28 cellular contexts compared by ENCODE assay signal in the genomic region with DNA sequence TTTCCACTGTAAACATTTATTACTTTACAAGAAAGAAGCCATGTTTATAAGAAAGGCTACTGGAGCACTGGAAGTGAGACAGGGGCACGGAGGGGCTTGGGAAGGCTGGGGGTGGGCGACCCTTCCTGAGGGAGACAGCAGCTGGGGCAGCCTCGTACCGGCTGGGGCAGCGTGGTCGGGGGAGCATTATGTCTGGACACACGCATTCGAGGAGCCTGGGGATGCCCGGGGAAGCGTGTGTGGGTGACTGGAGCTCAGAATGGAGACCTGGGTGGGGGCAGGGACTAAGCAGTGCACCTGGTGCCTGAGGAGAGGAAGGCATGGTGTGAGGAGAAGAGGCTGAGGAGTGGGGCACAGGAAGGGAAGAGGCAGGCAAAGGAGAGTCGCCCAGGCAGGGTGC.
"Had no signal": no experiment of that assay in that cellular context is flagged by ENCODE, and none has a peak within 500 bp of the region (broad histone marks: within the 10 kb centered on the region; RNA-seq: fewer than 3 reads in every experiment).

No MANE protein-coding gene starts in this region.

- H3K36me3 Mint-ChIP-seq: activated naive CD4-positive, alpha-beta T cell treated with anti-CD3 and anti-CD28 coated beads, Interleukin-2, amount 50 U/mL, for 72 hours; stimulated activated effector memory CD8-positive, alpha-beta T cell treated with anti-CD3 and anti-CD28 coated beads, Interleukin-12 subunit alpha, Interleukin-12 subunit beta, amount 100 ng/mL, for 72 hours had no signal

- H3K27me3 ChIP-seq: breast epithelium, ovary had no signal

- H3K27ac Mint-ChIP-seq: activated CD4-positive, alpha-beta memory T cell treated with anti-CD3 and anti-CD28 coated beads, Interleukin-2, amount 10 ng/mL, durations not matched to agents 7 days and 5 days; activated CD4-positive, alpha-beta T cell treated with anti-CD3 and anti-CD28 coated beads for 36 hours; activated naive CD4-positive, alpha-beta T cell treated with anti-CD3 and anti-CD28 coated beads, Interleukin-2, amount 50 U/mL, for 72 hours; activated T-helper 17 cell treated with anti-CD3 and anti-CD28 coated beads, Interleukin-2, amount 50 U/mL, for 72 hours; dendritic cell treated with granulocyte-macrophage colony-stimulating factor and Interleukin-4, amounts not matched to agents 40 ng/mL and 50 ng/mL, for 4 days; nephron; progenitor cell of endocrine pancreas; stimulated activated effector memory CD8-positive, alpha-beta T cell treated with anti-CD3 and anti-CD28 coated beads, Interleukin-12 subunit alpha, Interleukin-12 subunit beta, amount 100 ng/mL, for 72 hours; stimulated activated naive CD8-positive, alpha-beta T cell treated with anti-CD3 and anti-CD28 coated beads, Interleukin-15, Interleukin-2, amounts not matched to agents 100 ng/mL and 50 ng/mL, for 24 hours; T-helper 2 cell treated with Interferon-gamma antibody and Interleukin-4, amounts not matched to agents 5 μg/mL and 100 μg/mL, for 36 hours had no signal

- ATAC-seq: activated CD4-positive, alpha-beta T cell treated with anti-CD3 and anti-CD28 coated beads for 36 hours; activated naive CD4-positive, alpha-beta T cell treated with anti-CD3 and anti-CD28 coated beads, Interleukin-2, amount 50 U/mL, for 72 hours; activated T-cell treated with anti-CD3 and anti-CD28 coated beads, Interleukin-2, amount 50 U/mL, for 4 hours; activated T-helper 17 cell treated with anti-CD3 and anti-CD28 coated beads, Interleukin-2, amount 50 U/mL, for 72 hours; gastrocnemius medialis; left cardiac atrium; left ventricle myocardium superior; sciatic nerve; stimulated activated effector memory CD8-positive, alpha-beta T cell treated with anti-CD3 and anti-CD28 coated beads, Interleukin-12 subunit alpha, Interleukin-12 subunit beta, amount 100 ng/mL, for 72 hours had no signal

- H3K36me3 ChIP-seq: breast epithelium, esophagus squamous epithelium, gastrocnemius medialis, ovary, thoracic aorta had no signal

- H3K4me3 ChIP-seq: breast epithelium, esophagus squamous epithelium, gastrocnemius medialis, ovary, thoracic aorta had no signal

- H3K27ac ChIP-seq: breast epithelium, esophagus squamous epithelium, gastrocnemius medialis, ovary, thoracic aorta had no signal

- DNase-seq: activated CD4-positive, alpha-beta memory T cell treated with anti-CD3 and anti-CD28 coated beads, Interleukin-2, amount 10 ng/mL, durations not matched to agents 7 days and 5 days; activated CD4-positive, alpha-beta T cell treated with anti-CD3 and anti-CD28 coated beads for 36 hours; activated CD4-positive, CD25-positive, alpha-beta regulatory T cell; activated CD8-positive, alpha-beta memory T cell treated with anti-CD3 and anti-CD28 coated beads, Interleukin-2, amount 50 U/mL, for 48 hours; activated gamma-delta T cell treated with Interleukin-2 at 50 U/mL for 16 hours; activated T-cell treated with anti-CD3 and anti-CD28 coated beads, Interleukin-2, amount 50 U/mL, for 4 hours; effector CD4-positive, alpha-beta T cell; esophagus squamous epithelium; gastrocnemius medialis; glutamatergic neuron; left cardiac atrium; left ventricle myocardium superior; ovary; small intestine; stimulated activated CD4-positive, alpha-beta T cell treated with anti-CD3 and anti-CD28 coated beads, Interleukin-4, amount 100 ng/mL, for 24 hours; trophoblast cell had no signal

- H3K4me1 Mint-ChIP-seq: activated CD4-positive, alpha-beta memory T cell treated with anti-CD3 and anti-CD28 coated beads, Interleukin-2, amount 10 ng/mL, durations not matched to agents 7 days and 5 days; activated CD4-positive, alpha-beta T cell treated with anti-CD3 and anti-CD28 coated beads for 36 hours; activated T-helper 17 cell treated with anti-CD3 and anti-CD28 coated beads, Interleukin-2, amount 50 U/mL, for 72 hours; central memory CD8-positive, alpha-beta T cell; nephron; stimulated activated effector memory CD8-positive, alpha-beta T cell treated with anti-CD3 and anti-CD28 coated beads, Interleukin-12 subunit alpha, Interleukin-12 subunit beta, amount 100 ng/mL, for 72 hours had no signal

- H3K9me3 Mint-ChIP-seq: activated CD4-positive, alpha-beta memory T cell treated with anti-CD3 and anti-CD28 coated beads, Interleukin-2, amount 10 ng/mL, durations not matched to agents 7 days and 5 days; activated naive CD4-positive, alpha-beta T cell treated with anti-CD3 and anti-CD28 coated beads, Interleukin-2, amount 50 U/mL, for 72 hours; activated T-cell treated with anti-CD3 and anti-CD28 coated beads, Interleukin-2, amount 50 U/mL, for 4 hours; activated T-helper 17 cell treated with anti-CD3 and anti-CD28 coated beads, Interleukin-2, amount 50 U/mL, for 72 hours; central memory CD8-positive, alpha-beta T cell; dendritic cell treated with granulocyte-macrophage colony-stimulating factor and Interleukin-4, amounts not matched to agents 40 ng/mL and 50 ng/mL, for 4 days; nephron; stimulated activated effector memory CD8-positive, alpha-beta T cell treated with anti-CD3 and anti-CD28 coated beads, Interleukin-12 subunit alpha, Interleukin-12 subunit beta, amount 100 ng/mL, for 72 hours; stimulated activated naive CD8-positive, alpha-beta T cell treated with anti-CD3 and anti-CD28 coated beads, Interleukin-15, Interleukin-2, amounts not matched to agents 100 ng/mL and 50 ng/mL, for 24 hours; T-helper 2 cell treated with Interferon-gamma antibody and Interleukin-4, amounts not matched to agents 5 μg/mL and 100 μg/mL, for 36 hours had no signal

- H3K4me1 ChIP-seq: breast epithelium, esophagus squamous epithelium, gastrocnemius medialis had no signal

- H3K4me3 Mint-ChIP-seq: activated CD4-positive, alpha-beta memory T cell treated with anti-CD3 and anti-CD28 coated beads, Interleukin-2, amount 10 ng/mL, durations not matched to agents 7 days and 5 days; activated CD4-positive, alpha-beta T cell treated with anti-CD3 and anti-CD28 coated beads for 36 hours; activated T-cell treated with anti-CD3 and anti-CD28 coated beads, Interleukin-2, amount 50 U/mL, for 4 hours; activated T-helper 17 cell treated with anti-CD3 and anti-CD28 coated beads, Interleukin-2, amount 50 U/mL, for 72 hours; central memory CD8-positive, alpha-beta T cell; dendritic cell treated with granulocyte-macrophage colony-stimulating factor and Interleukin-4, amounts not matched to agents 40 ng/mL and 50 ng/mL, for 4 days; nephron; stimulated activated effector memory CD8-positive, alpha-beta T cell treated with anti-CD3 and anti-CD28 coated beads, Interleukin-12 subunit alpha, Interleukin-12 subunit beta, amount 100 ng/mL, for 72 hours; stimulated activated naive CD8-positive, alpha-beta T cell treated with anti-CD3 and anti-CD28 coated beads, Interleukin-15, Interleukin-2, amounts not matched to agents 100 ng/mL and 50 ng/mL, for 24 hours; T-helper 2 cell treated with Interferon-gamma antibody and Interleukin-4, amounts not matched to agents 5 μg/mL and 100 μg/mL, for 36 hours had no signal
